Comparison of ENCODE assay signal across 34 cellular contexts in the genomic region with DNA sequence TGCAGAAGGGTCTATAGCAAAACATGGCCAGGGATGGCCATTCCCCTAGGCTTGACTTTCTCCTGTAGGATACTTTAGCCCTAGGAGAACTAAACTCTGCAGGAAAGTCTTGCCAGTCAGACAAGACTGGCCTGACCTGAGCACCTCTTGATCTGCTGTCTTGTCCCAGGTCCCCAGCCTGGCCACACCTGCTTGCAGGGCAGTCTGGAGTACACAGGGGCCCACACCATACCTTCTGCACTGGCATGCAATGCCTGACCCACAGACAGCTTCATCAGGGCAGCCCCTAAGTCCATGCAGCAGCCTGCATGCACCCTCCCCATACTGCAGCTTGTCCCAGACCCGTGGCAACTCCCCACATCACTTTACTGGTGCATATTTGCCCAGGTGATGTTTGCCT.
"Had no signal": no experiment of that assay in that cellular context is flagged by ENCODE, and none has a peak within 500 bp of the region (broad histone marks: within the 10 kb centered on the region; RNA-seq: fewer than 3 reads in every experiment).

No MANE protein-coding gene starts in this region.

- H3K27me3 ChIP-seq: MG63 had no signal

- H3K9ac ChIP-seq: KMS-11 had no signal

- H3K36me3 ChIP-seq: MG63 had no signal

- H3K9me3 ChIP-seq: MG63 had no signal

- DNase-seq: Karpas-422, Kasumi-1, MG63, MM.1S, MV-4-11, NCI-H1048, NCI-H1092, NCI-H1092 treated with DMSO at 0.1 percent for 48 hours, NCI-H1105, NCI-H1105 treated with DMSO at 0.1 percent for 48 hours, NCI-H1417, NCI-H1417 treated with DMSO at 0.1 percent for 48 hours, NCI-H1436, NCI-H1436 treated with DMSO at 0.1 percent for 48 hours, NCI-H146, NCI-H1694, NCI-H1694 treated with DMSO at 0.1 percent for 48 hours, NCI-H187, NCI-H187 treated with DMSO at 0.1 percent for 48 hours, NCI-H1930, NCI-H2029, NCI-H2029 treated with DMSO at 0.1 percent for 48 hours, NCI-H2081, NCI-H2081 treated with DMSO at 0.1 percent for 48 hours, NCI-H2107, NCI-H2171, NCI-H2171 treated with DMSO at 0.1 percent for 48 hours, NCI-H2227 treated with DMSO at 0.1 percent for 48 hours, NCI-H226, NCI-H345, NCI-H446, NCI-H446 treated with DMSO at 0.1 percent for 48 hours, NCI-H510A had no signal

- H3K4me3 ChIP-seq: MG63 had no signal

- H3K27ac ChIP-seq: KMS-11 had no signal
